ENCODE assay signal across 22 cellular contexts in genomic region chr12:62347922-62348650, GRCh38.
DNase-seq lines count a peak whose midpoint lies in the region; ATAC-seq and TF ChIP-seq lines count a peak whose summit lies in the region.
"Had no signal": no experiment of that assay in that cellular context is flagged by ENCODE, and none has a peak within 500 bp of the region (broad histone marks: within the 10 kb centered on the region; RNA-seq: fewer than 3 reads in every experiment).

No MANE protein-coding gene starts in this region.

- H3K27me3 ChIP-seq in mesenchymal stem cell (ENCODE audit: control insufficient read depth in 1 of 2, insufficient read depth in 1 of 2, low read length in 2 of 2) (no peaks in the 10 kb centered on the region), esophagus muscularis mucosa (no peaks in the 10 kb centered on the region), PC-9 (ENCODE audit: insufficient read depth, low read depth) (no peaks in the 10 kb centered on the region)
- H3K27me3 ChIP-seq: BLaER1 treated with 17β-estradiol and CSF1 and Interleukin-3, amounts not matched to agents 10 nM and 100 nM; esophagus squamous epithelium; uterus had no signal

- H2BK12ac ChIP-seq in mesenchymal stem cell (ENCODE audit: low read length in 2 of 2): no peak overlapping the region

- H2BK15ac ChIP-seq in mesenchymal stem cell (ENCODE audit: low read depth, poor library complexity, severe bottlenecking): no peak overlapping the region

- peaks cover 20 to 35% of the 10 kb centered on the region in 2 experiments for H3K36me3 ChIP-seq in mesenchymal stem cell (ENCODE audit: control insufficient read depth in 1 of 2, insufficient read depth in 2 of 2, low read depth in 1 of 2, low read length in 2 of 2)
- H3K36me3 ChIP-seq in esophagus muscularis mucosa: peaks cover 0 to 32% (median 17%) of the 10 kb centered on the region in 4 donors
- 0 out of 2 replicates have a peak, but pooled peaks cover 5% of the 10 kb centered on the region for H3K36me3 ChIP-seq in PC-9 (ENCODE audit: low read depth)
- H3K36me3 ChIP-seq: uterus had no signal

- no peak overlapping the region for H3K4ac ChIP-seq in mesenchymal stem cell (ENCODE audit: low read depth in 1 of 2, low read length in 2 of 2)

- H3K27ac ChIP-seq in mesenchymal stem cell (ENCODE audit: low read length, poor library complexity, severe bottlenecking) (no peak overlapping the region), esophagus muscularis mucosa (replicated peaks in 1 of 4) (no peak overlapping the region), PC-9 (no peak overlapping the region)
- H3K27ac ChIP-seq: BLaER1 treated with 17β-estradiol and CSF1 and Interleukin-3, amounts not matched to agents 10 nM and 100 nM; esophagus squamous epithelium; uterus had no signal

- H3K79me2 ChIP-seq in PC-9 (ENCODE audit: low read depth): no peaks in the 10 kb centered on the region

- H4K8ac ChIP-seq in mesenchymal stem cell (ENCODE audit: low read length): no peak overlapping the region

- no peaks in the 10 kb centered on the region; the same call in 1 of the 2 replicates for H4K20me1 ChIP-seq in PC-9 (ENCODE audit: insufficient read depth)

- intact Hi-C loops in esophagus muscularis mucosa (cut with DNase I) (no loop called here), left cardiac atrium (cut with DNase I) (no loop called here), PC-9 (cut with micrococcal nuclease; ENCODE audit: unreplicated experiment) (no loop called here)

- peak overlapping the region; percentile 52 for H3K9ac ChIP-seq in mesenchymal stem cell (ENCODE audit: low read length)
- H3K9ac ChIP-seq: BLaER1 treated with 17β-estradiol and CSF1 and Interleukin-3, amounts not matched to agents 10 nM and 100 nM had no signal

- 0 out of 2 replicates have a peak, but pooled peaks cover 3% of the 10 kb centered on the region for H3F3A ChIP-seq in PC-9 (ENCODE audit: insufficient read depth, low read depth)

- H3K79me1 ChIP-seq in mesenchymal stem cell (replicated peaks; ENCODE audit: low read length, poor library complexity, severe bottlenecking): peaks cover 18% of the 10 kb centered on the region

- TF ChIP-seq POLR2A in esophagus muscularis mucosa (IDR thresholded peaks at IDR 0.05; ENCODE audit: low read depth): no peak

- H2BK120ac ChIP-seq in mesenchymal stem cell (ENCODE audit: low read depth, low read length): no peak overlapping the region

- no peak overlapping the region for H4K91ac ChIP-seq in mesenchymal stem cell (ENCODE audit: low read length)

- peaks cover 2% of the 10 kb centered on the region for H3K9me3 ChIP-seq in mesenchymal stem cell (ENCODE audit: control insufficient read depth, low read length)
- no peaks in the 10 kb centered on the region for H3K9me3 ChIP-seq in esophagus muscularis mucosa
- no peaks in the 10 kb centered on the region for H3K9me3 ChIP-seq in PC-9 (ENCODE audit: insufficient read depth, low read depth)
- H3K9me3 ChIP-seq: esophagus squamous epithelium, uterus had no signal

- H3K4me3 ChIP-seq in mesenchymal stem cell (ENCODE audit: insufficient read depth in 1 of 2, low read depth in 1 of 2, low read length in 2 of 2) (no peak overlapping the region), esophagus muscularis mucosa (no peak overlapping the region), PC-9 (no peak overlapping the region)
- H3K4me3 ChIP-seq: BLaER1 treated with 17β-estradiol and CSF1 and Interleukin-3, amounts not matched to agents 10 nM and 100 nM; esophagus squamous epithelium; smooth muscle cell; uterus had no signal

- H3K9me2 ChIP-seq in PC-9 (ENCODE audit: insufficient read depth): no peaks in the 10 kb centered on the region

- H2BK5ac ChIP-seq in mesenchymal stem cell (ENCODE audit: low read depth, low read length, poor library complexity, severe bottlenecking): no peak overlapping the region

- peak; percentile 62 for DNase-seq in Daoy (ENCODE audit: low read depth)
- peak; percentile 77 for DNase-seq in M059J (ENCODE audit: low read depth)
- peak; percentile 27 for DNase-seq in amniotic epithelial cell (ENCODE audit: low read depth)
- DNase-seq in mesenchymal stem cell: peak; percentile 21
- DNase-seq in occipital lobe (lab: John Stamatoyannopoulos, UW): no peak
- no peak for DNase-seq in esophagus muscularis mucosa (ENCODE audit: extremely low spot score)
- DNase-seq in left cardiac atrium: no peak
- DNase-seq in PC-9: no peak
- DNase-seq: activated naive CD8-positive, alpha-beta T cell treated with anti-CD3 and anti-CD28 coated beads, Interleukin-2, amount 10 ng/mL, durations not matched to agents 7 days and 5 days; DMS 273 treated with DMSO at 0.1 percent for 48 hours; esophagus squamous epithelium; H7; mammary epithelial cell; MV-4-11; naive thymus-derived CD4-positive, alpha-beta T cell; NCI-H187 treated with DMSO at 0.1 percent for 48 hours; SIG-M5; stimulated activated CD8-positive, alpha-beta memory T cell treated with anti-CD3 and anti-CD28 coated beads, Interleukin-4, amount 100 ng/mL, for 48 hours; uterus had no signal

- no peak for ATAC-seq in left cardiac atrium
- ATAC-seq: activated CD4-positive, CD25-positive, alpha-beta regulatory T cell treated with anti-CD3 and anti-CD28 coated beads, Interleukin-2, amount 50 U/mL, for 24 hours; naive thymus-derived CD4-positive, alpha-beta T cell had no signal

- H3K4me1 ChIP-seq in mesenchymal stem cell (ENCODE audit: control insufficient read depth, insufficient read depth, low read depth, low read length) (peaks cover 2% of the 10 kb centered on the region), esophagus muscularis mucosa (no peaks in the 10 kb centered on the region), PC-9 (replicated peaks; ENCODE audit: insufficient read depth) (no peaks in the 10 kb centered on the region)
- H3K4me1 ChIP-seq: esophagus squamous epithelium, uterus had no signal

- H3K4me2 ChIP-seq in mesenchymal stem cell (ENCODE audit: low read length, poor library complexity, severe bottlenecking) (no peak overlapping the region), PC-9 (no peak overlapping the region)
- H3K4me2 ChIP-seq: BLaER1 treated with 17β-estradiol and CSF1 and Interleukin-3, amounts not matched to agents 10 nM and 100 nM; smooth muscle cell had no signal

- H3K18ac ChIP-seq in mesenchymal stem cell (ENCODE audit: low read depth in 1 of 2, low read length in 2 of 2): no peak overlapping the region

- BruUV-seq in PC-9 (replicated peaks; lab: Mats Ljungman, UMichigan): no TSS peak

- no peak overlapping the region for H2AK5ac ChIP-seq in mesenchymal stem cell (ENCODE audit: low read length, severe bottlenecking)

- no peak for TF ChIP-seq CTCF in esophagus muscularis mucosa (IDR thresholded peaks at IDR 0.05)
- TF ChIP-seq CTCF in PC-9 (conservative IDR thresholded peaks at IDR 0.05): no peak

- TF ChIP-seq EP300 in esophagus muscularis mucosa (IDR thresholded peaks at IDR 0.05): no peak

- H3K23ac ChIP-seq in mesenchymal stem cell (ENCODE audit: low read length in 2 of 2): no peak overlapping the region

- 64% methylated on average over 4 of the region's 5 CpGs for WGBS in mesenchymal stem cell
- WGBS in esophagus muscularis mucosa: 87% methylated on average over 5 of the region's 5 CpGs

- H2AFZ ChIP-seq in mesenchymal stem cell (ENCODE audit: low read depth, low read length) (no peak overlapping the region), PC-9 (no peak overlapping the region)

- no peak overlapping the region for H3K14ac ChIP-seq in mesenchymal stem cell (ENCODE audit: low read length in 2 of 2)

- POLR2A ChIA-PET in PC-9 (lab: Charles Lee; ENCODE audit: unreplicated experiment): no interaction called here

- CTCF ChIA-PET in PC-9 (lab: Charles Lee): no interaction called here

Comparison
In these comparisons a context has a peak if more than half of its experiments do, and no peak if none do; other contexts are left out.
1. DNase-seq: peak in Daoy (single experiment), M059J (single experiment), amniotic epithelial cell (single experiment) and mesenchymal stem cell (single experiment); none in occipital lobe (single experiment), esophagus muscularis mucosa (single experiment), left cardiac atrium (single experiment) and PC-9 (0 of 2).